20 cellular contexts compared by ENCODE assay signal in genomic region chr22:27157090-27157489, GRCh38.
"Had no signal": no experiment of that assay in that cellular context is flagged by ENCODE, and none has a peak within 500 bp of the region (broad histone marks: within the 10 kb centered on the region; RNA-seq: fewer than 3 reads in every experiment).

No MANE protein-coding gene starts in this region.

- H3K4me1 ChIP-seq: heart right ventricle, left ventricle myocardium inferior, right atrium auricular region had no signal

- H3K9ac ChIP-seq: neural progenitor cell had no signal

- ATAC-seq: heart right ventricle; naive thymus-derived CD8-positive, alpha-beta T cell; right lobe of liver; stimulated activated memory B cell treated with anti-CD40 and anti-IgM and Interleukin-4, amounts not matched to agents 10 μg/mL and 1 μg/mL and 100 μg/mL, for 72 hours; stimulated activated naive CD8-positive, alpha-beta T cell treated with anti-CD3 and anti-CD28 coated beads, Interleukin-15, amount 100 ng/mL, for 72 hours had no signal

- DNase-seq: heart right ventricle; islet precursor cell; left ventricle myocardium inferior; naive thymus-derived CD8-positive, alpha-beta T cell; ovary; right lobe of liver; stimulated activated CD4-positive, alpha-beta T cell treated with anti-CD3 and anti-CD28 coated beads, Interleukin-1b, Interleukin-23, amount 100 ng/mL, for 48 hours; stimulated activated CD4-positive, alpha-beta T cell treated with anti-CD3 and anti-CD28 coated beads, Interleukin-2, amount 100 ng/mL, for 48 hours; stimulated activated CD4-positive, alpha-beta T cell treated with anti-CD3 and anti-CD28 coated beads, Interleukin-4, amount 100 ng/mL, for 4 hours; stimulated activated CD8-positive, alpha-beta memory T cell treated with anti-CD3 and anti-CD28 coated beads, Interleukin-4, amount 100 ng/mL, for 48 hours; stimulated activated naive CD4-positive, alpha-beta T cell treated with Interleukin-2 at 50 U/mL for 16 hours; stimulated activated naive CD8-positive, alpha-beta T cell treated with anti-CD3 and anti-CD28 coated beads, Interleukin-15, amount 100 ng/mL, for 72 hours; substantia nigra had no signal

- H3K4me2 ChIP-seq: hepatocyte, neural progenitor cell, smooth muscle cell had no signal

- H3K36me3 ChIP-seq: heart right ventricle, left ventricle myocardium inferior, neural progenitor cell, ovary, right atrium auricular region, right lobe of liver, tibial nerve had no signal

- H3K9me3 ChIP-seq: ovary, right lobe of liver had no signal

- H3K4me3 ChIP-seq: heart right ventricle, hepatocyte, left ventricle myocardium inferior, lung, neural progenitor cell, ovary, right atrium auricular region, right lobe of liver, smooth muscle cell, tibial nerve had no signal

- H3K27ac ChIP-seq: heart right ventricle, hepatocyte, left ventricle myocardium inferior, neural progenitor cell, ovary, right atrium auricular region, right lobe of liver, tibial nerve had no signal

- H3K27me3 ChIP-seq: hepatocyte, neural progenitor cell, ovary, right atrium auricular region, right lobe of liver, tibial nerve had no signal
